In the genomic region with DNA sequence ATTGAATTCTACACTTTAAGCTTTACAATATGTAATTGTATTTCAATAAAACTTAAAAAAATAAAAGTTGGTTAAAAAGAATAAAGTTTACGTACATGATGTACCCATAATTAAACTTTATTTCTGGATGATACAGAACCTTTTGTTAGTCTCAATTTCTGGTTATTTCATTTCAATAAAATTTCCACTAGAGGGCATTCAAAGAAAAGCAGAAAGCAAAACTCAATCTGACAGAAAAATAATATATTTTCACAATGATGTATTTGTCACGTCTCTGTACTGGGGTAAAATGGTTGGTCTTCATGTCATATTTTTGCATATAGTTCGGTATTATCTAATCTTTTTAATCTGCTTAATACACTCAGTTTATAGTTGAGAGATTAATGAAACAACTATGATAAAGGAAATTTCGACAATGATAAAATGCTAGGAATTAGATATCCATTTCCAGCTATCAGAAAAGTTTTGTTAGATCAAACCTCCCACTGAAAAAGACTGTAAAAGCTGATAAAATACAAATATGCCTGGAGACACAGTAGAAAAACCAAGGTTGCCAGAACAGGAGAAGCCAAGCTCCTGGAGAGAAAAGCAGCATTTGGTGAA, we compare ENCODE assay signal across 10 cellular contexts. TPM values are rescaled to one million over a fixed set of nuclear protein-coding genes. Genes with fewer than 3 reads are reported as not detected.
DNase-seq lines count a peak whose midpoint lies in the region; ATAC-seq and TF ChIP-seq lines count a peak whose summit lies in the region.
"Had no signal": no experiment of that assay in that cellular context is flagged by ENCODE, and none has a peak within 500 bp of the region (broad histone marks: within the 10 kb centered on the region; RNA-seq: fewer than 3 reads in every experiment).

No MANE protein-coding gene starts in this region.

- TF ChIP-seq CTCF in AG04450 (IDR thresholded peaks at IDR 0.05; ENCODE audit: low read depth, low read length) (peak; percentile 54), GM12873 (IDR thresholded peaks at IDR 0.05; ENCODE audit: insufficient read depth, low read depth, low read length, missing control alignments) (peak; percentile 11), RWPE1 (conservative IDR thresholded peaks at IDR 0.05; ENCODE audit: low read depth) (peak; percentile 71), uterus (IDR thresholded peaks at IDR 0.05) (peak in 2 of 4 experiments; percentile 18 to 22), esophagus muscularis mucosa (IDR thresholded peaks at IDR 0.05) (peak in 1 of 3 experiments; percentile 31)

- no peaks in the 10 kb centered on the region for H3K4me1 Mint-ChIP-seq in immature natural killer cell

- no peaks in the 10 kb centered on the region for H3K36me3 ChIP-seq in uterus
- no peaks in the 10 kb centered on the region for H3K36me3 ChIP-seq in esophagus muscularis mucosa

- H3K4me1 ChIP-seq in uterus: no peaks in the 10 kb centered on the region
- no peaks in the 10 kb centered on the region for H3K4me1 ChIP-seq in esophagus muscularis mucosa
- H3K4me1 ChIP-seq: testis had no signal

- no peak overlapping the region for H3K27ac Mint-ChIP-seq in immature natural killer cell
- H3K27ac Mint-ChIP-seq: dendritic cell treated with granulocyte-macrophage colony-stimulating factor and Interleukin-4, amounts not matched to agents 40 ng/mL and 50 ng/mL, for 4 days had no signal

- H3K9me3 ChIP-seq in AG04450 (ENCODE audit: control insufficient read depth, insufficient read depth, low read length) (no peaks in the 10 kb centered on the region), uterus (no peaks in the 10 kb centered on the region), esophagus muscularis mucosa (no peaks in the 10 kb centered on the region)
- H3K9me3 ChIP-seq: testis had no signal

- H3K36me3 Mint-ChIP-seq in immature natural killer cell: no peaks in the 10 kb centered on the region

- no peak for ATAC-seq in GM19351 (IDR thresholded peaks at IDR 0.05; ENCODE audit: unreplicated experiment)

- H3K9me3 Mint-ChIP-seq in immature natural killer cell: peaks cover 0 to 6% (median 2%) of the 10 kb centered on the region in 6 donors
- H3K9me3 Mint-ChIP-seq: dendritic cell treated with granulocyte-macrophage colony-stimulating factor and Interleukin-4, amounts not matched to agents 40 ng/mL and 50 ng/mL, for 4 days had no signal

- H3K27me3 ChIP-seq in AG04450 (ENCODE audit: control insufficient read depth, insufficient read depth, low read length) (peaks cover 2% of the 10 kb centered on the region), uterus (no peaks in the 10 kb centered on the region), esophagus muscularis mucosa (no peaks in the 10 kb centered on the region)
- H3K27me3 ChIP-seq: testis had no signal

- no peak for TF ChIP-seq EP300 in esophagus muscularis mucosa (IDR thresholded peaks at IDR 0.05)

- H3K4me3 Mint-ChIP-seq in immature natural killer cell: no peak overlapping the region
- H3K4me3 Mint-ChIP-seq: dendritic cell treated with granulocyte-macrophage colony-stimulating factor and Interleukin-4, amounts not matched to agents 40 ng/mL and 50 ng/mL, for 4 days had no signal

- DNase-seq in AG04450 (ENCODE audit: low read depth, low spot score) (no peak), RWPE1 (ENCODE audit: low spot score) (peak; percentile 14), glomerular visceral epithelial cell (ENCODE audit: extremely low spot score) (peak; percentile 1), immature natural killer cell (no peak), uterus (no peak), esophagus muscularis mucosa (ENCODE audit: extremely low spot score) (no peak)
- DNase-seq: testis had no signal

- CTCF ChIA-PET in AG04450 (lab: Charles Lee) (interaction anchor here (0.6 to 4.6 kb wide), 22 partner anchors 8 to 832 kb away, joined by 3 to 52 read pairs (median 3); no protein-coding TSS in a partner anchor), RWPE1 (lab: Yijun Ruan, JAX) (interaction anchor here (0.6 to 0.8 kb wide), 2 partner anchors 22 to 81 kb away, joined by 3 to 5 read pairs; no protein-coding TSS in a partner anchor)

- WGBS in esophagus muscularis mucosa: 36% methylated on average over 4 of the region's 4 CpGs

- H3K4me3 ChIP-seq in AG04450 (ENCODE audit: low read depth, low read length) (no peak overlapping the region), uterus (no peak overlapping the region), esophagus muscularis mucosa (no peak overlapping the region)
- H3K4me3 ChIP-seq: testis had no signal

- H3K27me3 Mint-ChIP-seq in immature natural killer cell (ENCODE audit: low read depth in 3 of 3): peaks cover 0 to 2% (median 0%) of the 10 kb centered on the region in 3 donors
- H3K27me3 Mint-ChIP-seq: dendritic cell treated with granulocyte-macrophage colony-stimulating factor and Interleukin-4, amounts not matched to agents 40 ng/mL and 50 ng/mL, for 4 days had no signal

- no peak overlapping the region for H3K27ac ChIP-seq in AG04450 (ENCODE audit: low read depth, low read length)
- H3K27ac ChIP-seq in RWPE1: no peak overlapping the region
- no peak overlapping the region for H3K27ac ChIP-seq in uterus
- H3K27ac ChIP-seq in esophagus muscularis mucosa (replicated peaks in 1 of 4): no peak overlapping the region
- H3K27ac ChIP-seq: testis had no signal

- TF ChIP-seq POLR2A in uterus (IDR thresholded peaks at IDR 0.05) (no peak), esophagus muscularis mucosa (IDR thresholded peaks at IDR 0.05; ENCODE audit: low read depth) (no peak)

- intact Hi-C loops in uterus (cut with DNase I; ENCODE audit: low total_unique reads): no loop called here
- intact Hi-C loops in esophagus muscularis mucosa (cut with DNase I): no loop called here

- POLR2A ChIA-PET in AG04450 (lab: Yijun Ruan, JAX) (no interaction called here), RWPE1 (lab: Yijun Ruan, JAX; ENCODE audit: low non-redundant PET) (no interaction called here)

RNA-seq across cellular contexts. Expression of a gene that starts 27.4 kb away (rescaled TPM):
- polyA plus RNA-seq in AG04450 (2011; rRNA removed) (0.05 TPM in 1 of 2 replicates, not detected in the other), immature natural killer cell (not detected)
- polyA minus RNA-seq in AG04450 (2011; rRNA and poly(A)+ RNA removed): not detected in 2 replicates
- total RNA-seq in uterus (not detected), esophagus muscularis mucosa (not detected)

Comparison
In these comparisons a context has a peak if more than half of its experiments do, and no peak if none do; other contexts are left out.
1. DNase-seq: peak in RWPE1 (single experiment) and glomerular visceral epithelial cell (single experiment); none in AG04450 (single experiment), immature natural killer cell (0 of 3), uterus (0 of 2) and esophagus muscularis mucosa (single experiment).